Comparison of ENCODE assay signal across 1 cellular context in the genomic region with DNA sequence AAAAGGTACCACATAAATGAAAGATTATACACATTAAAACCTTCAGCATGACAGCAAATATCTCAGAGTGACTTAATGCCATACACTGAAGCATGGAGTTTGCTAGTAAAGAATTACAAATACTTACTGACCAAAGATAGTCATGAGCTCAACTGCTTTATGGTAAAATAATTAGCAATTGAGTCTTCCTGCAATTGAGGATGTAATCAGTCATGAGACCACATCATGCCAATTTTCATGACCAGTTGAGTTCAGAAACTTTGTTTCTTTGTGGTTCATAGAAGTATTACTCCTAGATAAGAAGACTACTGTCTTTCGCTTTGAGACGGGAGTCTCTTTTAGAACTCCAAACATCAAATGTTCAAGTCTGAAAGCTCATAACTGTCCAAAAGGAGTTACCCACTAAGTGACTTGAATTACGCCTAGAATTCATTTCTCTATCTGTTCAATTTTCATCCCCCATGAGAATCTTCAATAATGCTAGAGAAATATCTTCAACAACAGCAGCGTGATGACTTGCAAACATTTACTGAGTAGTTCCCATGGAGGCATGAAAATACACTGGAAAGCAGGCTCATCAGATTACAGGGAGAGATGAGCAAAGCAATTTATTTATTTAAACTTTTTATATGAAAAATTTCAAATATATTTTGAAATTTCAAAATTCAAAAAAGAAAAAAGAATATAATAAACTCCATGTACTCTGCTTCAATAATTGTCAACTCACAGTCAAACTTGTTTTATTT.
TF ChIP-seq lines count a peak whose summit lies in the region.

No MANE protein-coding gene starts in this region.

TF ChIP-seq in HepG2, 621 proteins besides CTCF, POLR2A, EP300 and RAD21:
- TF ChIP-seq ZNF562 (CRISPR knock-in tag; IDR thresholded peaks at IDR 0.05; ENCODE audit: borderline replicate concordance) (no peak), MTERF4 (CRISPR knock-in tag; IDR thresholded peaks at IDR 0.05) (no peak), ZNF253 (CRISPR knock-in tag; IDR thresholded peaks at IDR 0.05; ENCODE audit: borderline replicate concordance) (no peak), TFE3 (CRISPR knock-in tag; IDR thresholded peaks at IDR 0.05) (no peak), IKZF1 (IDR thresholded peaks at IDR 0.05) (no peak), ATRX (CRISPR knock-in tag; IDR thresholded peaks at IDR 0.05; ENCODE audit: borderline replicate concordance) (no peak), MYC (CRISPR knock-in tag; IDR thresholded peaks at IDR 0.05; ENCODE audit: borderline replicate concordance) (no peak), NCOR1 (IDR thresholded peaks at IDR 0.05; ENCODE audit: borderline replicate concordance, low read length) (no peak), ZNF652 (CRISPR knock-in tag; IDR thresholded peaks at IDR 0.05; ENCODE audit: borderline replicate concordance, low read depth) (no peak), CHCHD3 (CRISPR knock-in tag; IDR thresholded peaks at IDR 0.05) (no peak), RAD51 (IDR thresholded peaks at IDR 0.05; ENCODE audit: borderline replicate concordance) (no peak), ZNF274 (CRISPR knock-in tag; IDR thresholded peaks at IDR 0.05) (no peak), PHF8 (CRISPR knock-in tag; IDR thresholded peaks at IDR 0.05) (no peak), SP5 (CRISPR knock-in tag; IDR thresholded peaks at IDR 0.05; ENCODE audit: borderline replicate concordance, low read depth) (no peak)
- TF ChIP-seq, protein P1, sequence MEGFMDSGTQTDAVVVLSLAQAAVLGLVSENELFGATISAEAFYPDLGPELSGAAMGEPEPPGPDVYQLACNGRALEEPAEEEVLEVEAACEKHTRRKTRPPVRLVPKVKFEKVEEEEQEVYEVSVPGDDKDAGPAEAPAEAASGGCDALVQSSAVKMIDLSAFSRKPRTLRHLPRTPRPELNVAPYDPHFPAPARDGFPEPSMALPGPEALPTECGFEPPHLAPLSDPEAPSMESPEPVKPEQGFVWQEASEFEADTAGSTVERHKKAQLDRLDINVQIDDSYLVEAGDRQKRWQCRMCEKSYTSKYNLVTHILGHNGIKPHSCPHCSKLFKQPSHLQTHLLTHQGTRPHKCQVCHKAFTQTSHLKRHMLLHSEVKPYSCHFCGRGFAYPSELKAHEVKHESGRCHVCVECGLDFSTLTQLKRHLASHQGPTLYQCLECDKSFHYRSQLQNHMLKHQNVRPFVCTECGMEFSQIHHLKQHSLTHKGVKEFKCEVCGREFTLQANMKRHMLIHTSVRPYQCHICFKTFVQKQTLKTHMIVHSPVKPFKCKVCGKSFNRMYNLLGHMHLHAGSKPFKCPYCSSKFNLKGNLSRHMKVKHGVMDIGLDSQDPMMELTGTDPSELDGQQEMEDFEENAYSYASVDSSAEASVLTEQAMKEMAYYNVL (CRISPR knock-in tag; IDR thresholded peaks at IDR 0.05; ENCODE audit: borderline replicate concordance) = no peak
